In the genomic region with DNA sequence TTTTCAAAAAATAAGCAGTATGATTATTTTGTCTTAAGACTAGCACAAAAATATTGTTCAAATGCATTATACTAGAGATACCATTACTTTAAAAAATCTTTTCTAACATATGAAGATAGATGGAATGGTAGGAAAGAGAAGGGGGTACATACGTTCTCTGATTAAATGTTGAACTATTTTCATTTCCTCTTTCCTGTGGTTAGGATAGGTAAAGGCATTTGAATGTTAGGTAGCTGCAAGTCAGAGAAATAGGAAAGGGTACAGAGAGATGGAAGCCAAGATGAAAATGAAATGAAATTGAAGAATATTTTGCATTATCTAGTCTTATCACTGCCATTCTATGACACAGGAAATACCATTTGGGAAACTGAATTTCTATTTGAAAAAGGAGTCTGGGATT, we compare ENCODE assay signal across 21 cellular contexts. TPM values are rescaled to one million over a fixed set of nuclear protein-coding genes. Genes with fewer than 3 reads are reported as not detected.
DNase-seq lines count a peak whose midpoint lies in the region; ATAC-seq and TF ChIP-seq lines count a peak whose summit lies in the region.
"Had no signal": no experiment of that assay in that cellular context is flagged by ENCODE, and none has a peak within 500 bp of the region (broad histone marks: within the 10 kb centered on the region; RNA-seq: fewer than 3 reads in every experiment).

No MANE protein-coding gene starts in this region.

- H3K27me3 Mint-ChIP-seq in memory B cell (no peaks in the 10 kb centered on the region), natural killer cell (ENCODE audit: low read depth in 2 of 2) (peaks cover 0 to 7% of the 10 kb centered on the region in 2 donors)

- H3K4me1 Mint-ChIP-seq in memory B cell (peaks cover 6% of the 10 kb centered on the region), natural killer cell (no peaks in the 10 kb centered on the region)
- H3K4me1 Mint-ChIP-seq: T-cell had no signal

- TF ChIP-seq CTCF in natural killer cell (IDR thresholded peaks at IDR 0.05) = no peak

- intact Hi-C loops in natural killer cell (cut with micrococcal nuclease) = no loop called here

- H3K27ac Mint-ChIP-seq in memory B cell (peak overlapping the region; percentile 32), natural killer cell (no peak overlapping the region)
- H3K27ac Mint-ChIP-seq: CD4-positive, alpha-beta memory T cell; H9; T-cell had no signal

- H3K36me3 Mint-ChIP-seq in memory B cell (no peaks in the 10 kb centered on the region), natural killer cell (no peaks in the 10 kb centered on the region)
- H3K36me3 Mint-ChIP-seq: CD4-positive, alpha-beta memory T cell; T-cell had no signal

- TF ChIP-seq POLR2A in GM18505 (IDR thresholded peaks at IDR 0.05; ENCODE audit: borderline replicate concordance, extremely low read depth, insufficient read depth, insufficient read length) = no peak

- no peak for DNase-seq in memory B cell (ENCODE audit: low spot score in 2 of 2)
- DNase-seq in midbrain (lab: John Stamatoyannopoulos, UW) = no peak
- DNase-seq in natural killer cell = no peak
- no peak for DNase-seq in HPDE6-E6E7 (ENCODE audit: extremely low spot score)
- DNase-seq: CD4-positive, alpha-beta memory T cell; DMS153; H9; IMR-90; MG63; NCI-H1092 treated with DMSO at 0.1 percent for 48 hours; NCI-H2081 treated with DMSO at 0.1 percent for 48 hours; NCI-H446 treated with DMSO at 0.1 percent for 48 hours; NCI-H69; OCI-M1; SIG-M5; T-cell had no signal

- peak overlapping the region; percentile 66 for H3K4me3 Mint-ChIP-seq in memory B cell
- no peak overlapping the region for H3K4me3 Mint-ChIP-seq in natural killer cell
- H3K4me3 Mint-ChIP-seq: CD4-positive, alpha-beta memory T cell; H9; T-cell had no signal

- ATAC-seq in GM18505 (IDR thresholded peaks at IDR 0.05; ENCODE audit: unreplicated experiment) (peak; percentile 67), GM21526 (IDR thresholded peaks at IDR 0.05; ENCODE audit: low FRiP score, unreplicated experiment) (peak; percentile 53), HG03378 (IDR thresholded peaks at IDR 0.05; ENCODE audit: unreplicated experiment) (peak; percentile 44), memory B cell (ENCODE audit: low read depth) (peak; percentile 89), natural killer cell (no peak), HG02938 (IDR thresholded peaks at IDR 0.05; ENCODE audit: unreplicated experiment) (no peak)
- ATAC-seq: SK-N-SH treated with all-trans-retinoic acid at 6 μM for 48 hours, T-cell had no signal

- H3K9me3 Mint-ChIP-seq in memory B cell = no peaks in the 10 kb centered on the region
- H3K9me3 Mint-ChIP-seq in natural killer cell = no peaks in the 10 kb centered on the region
- H3K9me3 Mint-ChIP-seq: CD4-positive, alpha-beta memory T cell; H9; T-cell had no signal

RNA-seq across cellular contexts. Expression of gene TLCD4, which starts 28.3 kb away (rescaled TPM):
- total RNA-seq in natural killer cell = under 1 TPM in 2 of 3 donors, not detected in 1; 0.49 to 0.60 TPM

Comparison
In these comparisons a context has a peak if more than half of its experiments do, and no peak if none do; other contexts are left out.
1. ATAC-seq: peak in GM18505 (single experiment), GM21526 (single experiment), HG03378 (single experiment) and memory B cell (single experiment); none in natural killer cell (0 of 3) and HG02938 (single experiment).